ENCODE assay signal across 30 cellular contexts in the genomic region with DNA sequence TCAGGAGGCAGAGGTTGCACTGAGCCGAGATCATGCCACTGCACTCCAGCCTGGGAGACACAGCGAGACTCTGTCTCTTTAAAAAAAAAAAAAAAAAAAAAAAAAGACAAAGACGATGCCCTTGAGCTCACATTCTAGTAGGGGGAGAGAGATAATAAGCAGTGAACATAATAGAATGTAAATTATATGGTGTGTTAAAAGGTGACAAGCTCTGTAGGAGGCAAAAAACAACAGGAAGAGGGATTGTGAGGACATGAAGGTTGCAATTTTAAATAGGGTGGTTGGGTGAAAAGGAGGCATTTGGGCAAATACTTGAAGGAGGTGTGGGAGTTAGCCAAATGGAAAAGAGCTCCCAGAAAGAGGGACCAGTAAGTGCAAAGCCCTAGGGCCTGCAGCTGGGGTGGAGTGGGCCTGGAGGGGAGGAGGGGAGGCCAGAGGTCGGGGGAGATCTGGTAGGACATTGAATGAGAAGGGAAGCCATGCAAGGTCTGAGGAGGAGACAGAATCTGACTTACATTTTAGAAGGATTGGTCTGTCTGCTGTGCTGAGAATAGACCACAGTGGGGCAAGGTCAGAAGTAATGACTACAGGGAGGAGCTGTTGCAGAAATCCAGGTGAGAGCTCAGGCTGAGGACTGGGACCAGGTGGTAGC. TPM values are rescaled to one million over a fixed set of nuclear protein-coding genes. Genes with fewer than 3 reads are reported as not detected.
DNase-seq lines count a peak whose midpoint lies in the region; ATAC-seq and TF ChIP-seq lines count a peak whose summit lies in the region.
"Had no signal": no experiment of that assay in that cellular context is flagged by ENCODE, and none has a peak within 500 bp of the region (broad histone marks: within the 10 kb centered on the region; RNA-seq: fewer than 3 reads in every experiment).

No MANE protein-coding gene starts in this region.

- H4K20me1 ChIP-seq in H9 (ENCODE audit: control insufficient read depth, insufficient read depth, insufficient read length), result no peaks in the 10 kb centered on the region
- H4K20me1 ChIP-seq: BLaER1 treated with 17β-estradiol and CSF1 and Interleukin-3, amounts not matched to agents 10 nM and 100 nM had no signal

- H3K4me3 Mint-ChIP-seq in H9 (no peak overlapping the region; a peak in 1 of 5 replicates), chondrocyte (ENCODE audit: unreplicated experiment) (no peak overlapping the region)
- H3K4me3 Mint-ChIP-seq: activated CD4-positive, alpha-beta T cell treated with anti-CD3 and anti-CD28 coated beads, Interleukin-2, amount 10 ng/mL, durations not matched to agents 24 days and 14 days; stimulated activated effector memory CD8-positive, alpha-beta T cell treated with anti-CD3 and anti-CD28 coated beads, Interleukin-12 subunit alpha, Interleukin-12 subunit beta, amount 100 ng/mL, for 72 hours; WTC11 had no signal

- H3K18ac ChIP-seq in H9 (ENCODE audit: insufficient read length, low read depth, low read length), result no peak overlapping the region
- peak overlapping the region; percentile 2 for H3K18ac ChIP-seq in trophoblast cell (ENCODE audit: low read length)

- H2AK5ac ChIP-seq in H9 (ENCODE audit: insufficient read length, low read length) (no peak overlapping the region), trophoblast cell (ENCODE audit: low read length) (no peak overlapping the region)

- H3K27me3 Mint-ChIP-seq in H9 (ENCODE audit: low read depth) (peaks cover 4% of the 10 kb centered on the region; the same call in 1 of the 2 replicates), chondrocyte (ENCODE audit: low read depth) (no peaks in the 10 kb centered on the region)

- no peak overlapping the region for H3K27ac Mint-ChIP-seq in H9
- H3K27ac Mint-ChIP-seq in chondrocyte (ENCODE audit: unreplicated experiment), result no peak overlapping the region
- H3K27ac Mint-ChIP-seq: activated CD4-positive, alpha-beta T cell treated with anti-CD3 and anti-CD28 coated beads, Interleukin-2, amount 10 ng/mL, durations not matched to agents 24 days and 14 days; stimulated activated effector memory CD8-positive, alpha-beta T cell treated with anti-CD3 and anti-CD28 coated beads, Interleukin-12 subunit alpha, Interleukin-12 subunit beta, amount 100 ng/mL, for 72 hours; WTC11 had no signal

- H2BK20ac ChIP-seq in H9 (ENCODE audit: low read depth, low read length, poor library complexity, severe bottlenecking), result no peak overlapping the region

- H3K4me2 ChIP-seq in H9 (ENCODE audit: insufficient read depth, insufficient read length, low read length) (no peak overlapping the region), trophoblast cell (ENCODE audit: low read length) (no peak overlapping the region)
- H3K4me2 ChIP-seq: BLaER1 treated with 17β-estradiol and CSF1 and Interleukin-3, amounts not matched to agents 10 nM and 100 nM had no signal

- peak; percentile 15 for DNase-seq in H9
- peak in 2 of 3 experiments; percentile 66 to 91 for DNase-seq in NCI-H1417 (lab: John Stamatoyannopoulos, UW)
- peak in 2 of 3 donors; percentile 23 to 25 for DNase-seq in Peyer's patch
- no peak for DNase-seq in trophoblast cell
- no peak for DNase-seq in COLO829 (ENCODE audit: low spot score)
- DNase-seq in chondrocyte (ENCODE audit: low spot score), result no peak
- DNase-seq: activated CD4-positive, alpha-beta T cell treated with anti-CD3 and anti-CD28 coated beads, Interleukin-2, amount 10 ng/mL, durations not matched to agents 24 days and 14 days; activated gamma-delta T cell treated with Interleukin-2 at 50 U/mL for 16 hours; activated T-cell treated with anti-CD3 and anti-CD28 coated beads, Interleukin-2, amount 50 U/mL, for 1 hour; dermis blood vessel endothelial cell; foreskin fibroblast; HCEC 1CT; mesendoderm; MV-4-11; NCI-H1694; NCI-H2171 treated with DMSO at 0.1 percent for 48 hours; NCI-H524; upper lobe of left lung had no signal

- no peak overlapping the region for H2BK15ac ChIP-seq in H9 (ENCODE audit: low read depth, low read length)

- H3K36me3 Mint-ChIP-seq in H9 (ENCODE audit: insufficient read depth in 1 of 3, low read depth in 3 of 3) (no peaks in the 10 kb centered on the region; a peak in 1 of 7 replicates), chondrocyte (ENCODE audit: low read depth) (no peaks in the 10 kb centered on the region)
- H3K36me3 Mint-ChIP-seq: stimulated activated effector memory CD8-positive, alpha-beta T cell treated with anti-CD3 and anti-CD28 coated beads, Interleukin-12 subunit alpha, Interleukin-12 subunit beta, amount 100 ng/mL, for 72 hours; WTC11 had no signal

- no peaks in the 10 kb centered on the region; the same call in 1 of the 2 replicates for H3K27me3 ChIP-seq in H9 (ENCODE audit: insufficient read depth, low read length)
- no peaks in the 10 kb centered on the region for H3K27me3 ChIP-seq in Peyer's patch
- H3K27me3 ChIP-seq in trophoblast cell (ENCODE audit: insufficient read depth, low read length), result no peaks in the 10 kb centered on the region
- H3K27me3 ChIP-seq: BLaER1 treated with 17β-estradiol and CSF1 and Interleukin-3, amounts not matched to agents 10 nM and 100 nM; esophagus muscularis mucosa; left lung; neutrophil; upper lobe of left lung had no signal

- H3K4me1 ChIP-seq in H9 (ENCODE audit: insufficient read depth, low read length) (peaks cover 4% of the 10 kb centered on the region; the same call in 1 of the 2 replicates), Peyer's patch (no peaks in the 10 kb centered on the region), trophoblast cell (ENCODE audit: control insufficient read depth in 1 of 2, insufficient read depth in 2 of 2, low read length in 2 of 2) (peaks cover 24 to 36% of the 10 kb centered on the region in 2 experiments)
- H3K4me1 ChIP-seq: prostate gland had no signal

- H3K9me3 Mint-ChIP-seq in H9, result no peaks in the 10 kb centered on the region; a peak in 1 of 5 replicates
- H3K9me3 Mint-ChIP-seq in chondrocyte (ENCODE audit: low read depth), result no peaks in the 10 kb centered on the region
- H3K9me3 Mint-ChIP-seq: activated CD4-positive, alpha-beta T cell treated with anti-CD3 and anti-CD28 coated beads, Interleukin-2, amount 10 ng/mL, durations not matched to agents 24 days and 14 days; stimulated activated effector memory CD8-positive, alpha-beta T cell treated with anti-CD3 and anti-CD28 coated beads, Interleukin-12 subunit alpha, Interleukin-12 subunit beta, amount 100 ng/mL, for 72 hours; WTC11 had no signal

- H2BK5ac ChIP-seq in H9 (ENCODE audit: insufficient read length, low read length) (no peak overlapping the region), trophoblast cell (ENCODE audit: low read depth, low read length, poor library complexity) (no peak overlapping the region)

- H3K9ac ChIP-seq in H9 (ENCODE audit: extremely low read depth, insufficient read length, low read length) (no peak overlapping the region), trophoblast cell (ENCODE audit: low read length) (no peak overlapping the region)
- H3K9ac ChIP-seq: BLaER1 treated with 17β-estradiol and CSF1 and Interleukin-3, amounts not matched to agents 10 nM and 100 nM had no signal

- H2BK12ac ChIP-seq in H9 (ENCODE audit: insufficient read length, low read depth, low read length) (no peak overlapping the region), trophoblast cell (ENCODE audit: low read length) (peak overlapping the region; percentile 47)

- H3K79me2 ChIP-seq in H9 (ENCODE audit: insufficient read depth, low read length), result no peaks in the 10 kb centered on the region
- no peaks in the 10 kb centered on the region for H3K79me2 ChIP-seq in trophoblast cell (ENCODE audit: control insufficient read depth, insufficient read depth, low read length, poor library complexity)

- H3K79me1 ChIP-seq in H9 (ENCODE audit: insufficient read depth, low read depth, low read length, poor library complexity, severe bottlenecking), result no peaks in the 10 kb centered on the region
- H3K79me1 ChIP-seq in trophoblast cell (ENCODE audit: low read length), result peaks cover 12% of the 10 kb centered on the region

- H3K23ac ChIP-seq in H9 (ENCODE audit: insufficient read length, low read depth, low read length) (no peak overlapping the region), trophoblast cell (ENCODE audit: low read length) (no peak overlapping the region)

- H3K14ac ChIP-seq in H9 (ENCODE audit: insufficient read depth, low read length) (no peak overlapping the region), trophoblast cell (ENCODE audit: low read length) (peak overlapping the region; percentile 22)

- H3K4me3 ChIP-seq in Peyer's patch (no peak overlapping the region), trophoblast cell (ENCODE audit: low read depth, low read length) (no peak overlapping the region)
- H3K4me3 ChIP-seq: BLaER1 treated with 17β-estradiol and CSF1 and Interleukin-3, amounts not matched to agents 10 nM and 100 nM; esophagus muscularis mucosa; left lung; prostate gland; upper lobe of left lung had no signal

- no CpG with 5 or more reads among the region's 4 CpGs for WGBS in H9 (ENCODE audit: extremely low coverage, insufficient read length, low lambda C conversion rate)
- WGBS in trophoblast cell (ENCODE audit: extremely low coverage, insufficient coverage, insufficient read length), result no CpG with 5 or more reads among the region's 4 CpGs

- H2BK120ac ChIP-seq in H9 (ENCODE audit: low read depth, low read length, poor library complexity, severe bottlenecking) (no peak overlapping the region), trophoblast cell (ENCODE audit: insufficient read depth, low read length, poor library complexity) (peak overlapping the region; percentile 41)

- H3K9me3 ChIP-seq in H9 (ENCODE audit: control insufficient read depth, low read depth, low read length), result no peaks in the 10 kb centered on the region
- H3K9me3 ChIP-seq in Peyer's patch, result no peaks in the 10 kb centered on the region
- H3K9me3 ChIP-seq in trophoblast cell (ENCODE audit: insufficient read depth, low read depth, low read length), result no peaks in the 10 kb centered on the region
- H3K9me3 ChIP-seq: BLaER1 treated with 17β-estradiol and CSF1 and Interleukin-3, amounts not matched to agents 10 nM and 100 nM; esophagus muscularis mucosa; left lung; neutrophil; prostate gland; upper lobe of left lung had no signal

- H3T11ph ChIP-seq in H9 (ENCODE audit: low read length), result no peak overlapping the region

- no peaks in the 10 kb centered on the region for H3K23me2 ChIP-seq in H9 (ENCODE audit: insufficient read length, low read depth, low read length, poor library complexity, severe bottlenecking)

- H3K4ac ChIP-seq in H9 (ENCODE audit: low read depth, low read length), result no peak overlapping the region
- no peak overlapping the region for H3K4ac ChIP-seq in trophoblast cell (ENCODE audit: low read depth, low read length)

- H3K27ac ChIP-seq in H9 (ENCODE audit: insufficient read length, low read depth, low read length), result no peak overlapping the region
- H3K27ac ChIP-seq in Peyer's patch, result no peak overlapping the region
- peak overlapping the region; percentile 22 for H3K27ac ChIP-seq in trophoblast cell (ENCODE audit: low read depth, low read length)
- H3K27ac ChIP-seq: BLaER1 treated with 17β-estradiol and CSF1 and Interleukin-3, amounts not matched to agents 10 nM and 100 nM; esophagus muscularis mucosa; left lung; neutrophil; prostate gland; RWPE1; upper lobe of left lung had no signal

- no peak overlapping the region for H4K91ac ChIP-seq in H9 (ENCODE audit: insufficient read length, low read depth, low read length)
- peak overlapping the region; percentile 21 for H4K91ac ChIP-seq in trophoblast cell (ENCODE audit: low read depth, low read length)

- H3K4me1 Mint-ChIP-seq in H9, result peaks cover 32 to 33% of the 10 kb centered on the region in 2 experiments
- peaks cover 22% of the 10 kb centered on the region for H3K4me1 Mint-ChIP-seq in chondrocyte (ENCODE audit: low read depth)
- H3K4me1 Mint-ChIP-seq: stimulated activated effector memory CD8-positive, alpha-beta T cell treated with anti-CD3 and anti-CD28 coated beads, Interleukin-12 subunit alpha, Interleukin-12 subunit beta, amount 100 ng/mL, for 72 hours had no signal

- TF ChIP-seq POLR2A in Peyer's patch (IDR thresholded peaks at IDR 0.05), result no peak

- H3K36me3 ChIP-seq in Peyer's patch (no peaks in the 10 kb centered on the region), trophoblast cell (ENCODE audit: control insufficient read depth in 1 of 2, insufficient read depth in 2 of 2, low read length in 2 of 2) (no peaks in the 10 kb centered on the region)
- H3K36me3 ChIP-seq: BLaER1 treated with 17β-estradiol and CSF1 and Interleukin-3, amounts not matched to agents 10 nM and 100 nM; esophagus muscularis mucosa; left lung; prostate gland; upper lobe of left lung had no signal

- H4K12ac ChIP-seq in trophoblast cell (ENCODE audit: low read depth, low read length), result no peak overlapping the region

- TF ChIP-seq CTCF in H9 (conservative IDR thresholded peaks at IDR 0.05) (no peak), Peyer's patch (IDR thresholded peaks at IDR 0.05) (no peak), chondrocyte (IDR thresholded peaks at IDR 0.05) (no peak)

- no peak overlapping the region for H4K5ac ChIP-seq in H9 (ENCODE audit: insufficient read length, low read depth, low read length)

- no peak overlapping the region for H4K8ac ChIP-seq in H9 (replicated peaks; ENCODE audit: insufficient read length, low read depth, low read length)
- no peak overlapping the region for H4K8ac ChIP-seq in trophoblast cell (ENCODE audit: low read depth, low read length)

- no peak for ATAC-seq in GM21515 (IDR thresholded peaks at IDR 0.05; ENCODE audit: unreplicated experiment)
- ATAC-seq: left lung; sciatic nerve; stimulated activated effector memory CD8-positive, alpha-beta T cell treated with anti-CD3 and anti-CD28 coated beads, Interleukin-12 subunit alpha, Interleukin-12 subunit beta, amount 100 ng/mL, for 72 hours; WTC11 had no signal

- H3K56ac ChIP-seq in H9 (ENCODE audit: insufficient read length, low read depth, low read length), result no peak overlapping the region

- H2AFZ ChIP-seq in H9 (ENCODE audit: low read length) (no peak overlapping the region), trophoblast cell (ENCODE audit: insufficient read depth, low read length, poor library complexity) (no peak overlapping the region)

RNA-seq across cellular contexts. Expression of a gene that starts 26.6 kb away (rescaled TPM):
- total RNA-seq in H9 (2021) (0.26 and 0.35 TPM in 2 replicates), Peyer's patch (10 to 100 TPM in 3 of 4 donors, 1 to 10 TPM in 1; 6.6 to 42.7 (median 33.5) TPM), chondrocyte (0.32 TPM in 1 of 3 replicates, not detected in the others)
- polyA plus RNA-seq in trophoblast cell (2013), result 4.4 and 4.6 TPM in 2 replicates
- total RNA-seq: activated CD4-positive, alpha-beta T cell treated with anti-CD3 and anti-CD28 coated beads, Interleukin-2, amount 10 ng/mL, durations not matched to agents 24 days and 14 days; activated CD8-positive, alpha-beta memory T cell treated with anti-CD3 and anti-CD28 coated beads for 36 hours had no signal

RNA-seq across cellular contexts. Expression of a gene that starts 27.4 kb away (rescaled TPM):
- total RNA-seq in H9 (2021), result not detected in 2 replicates
- total RNA-seq in Peyer's patch, result 1 to 10 TPM in 3 of 4 donors, not detected in 1; 1.5 to 6.6 (median 2.3) TPM
- polyA plus RNA-seq in trophoblast cell (2013), result 45.7 and 47.8 TPM in 2 replicates
- total RNA-seq in chondrocyte, result 0.20 TPM in 1 of 3 replicates, not detected in the others
- total RNA-seq: activated CD4-positive, alpha-beta T cell treated with anti-CD3 and anti-CD28 coated beads, Interleukin-2, amount 10 ng/mL, durations not matched to agents 24 days and 14 days; activated CD8-positive, alpha-beta memory T cell treated with anti-CD3 and anti-CD28 coated beads for 36 hours; dermis blood vessel endothelial cell; SK-MEL-5; WTC11 had no signal

Comparison
In these comparisons a context has a peak if more than half of its experiments do, and no peak if none do; other contexts are left out.
1. DNase-seq: peak in H9 (single experiment), NCI-H1417 (2 of 3) and Peyer's patch (2 of 3); none in trophoblast cell (0 of 2), COLO829 (single experiment) and chondrocyte (single experiment).